8 cellular contexts compared by ENCODE assay signal in the genomic region with DNA sequence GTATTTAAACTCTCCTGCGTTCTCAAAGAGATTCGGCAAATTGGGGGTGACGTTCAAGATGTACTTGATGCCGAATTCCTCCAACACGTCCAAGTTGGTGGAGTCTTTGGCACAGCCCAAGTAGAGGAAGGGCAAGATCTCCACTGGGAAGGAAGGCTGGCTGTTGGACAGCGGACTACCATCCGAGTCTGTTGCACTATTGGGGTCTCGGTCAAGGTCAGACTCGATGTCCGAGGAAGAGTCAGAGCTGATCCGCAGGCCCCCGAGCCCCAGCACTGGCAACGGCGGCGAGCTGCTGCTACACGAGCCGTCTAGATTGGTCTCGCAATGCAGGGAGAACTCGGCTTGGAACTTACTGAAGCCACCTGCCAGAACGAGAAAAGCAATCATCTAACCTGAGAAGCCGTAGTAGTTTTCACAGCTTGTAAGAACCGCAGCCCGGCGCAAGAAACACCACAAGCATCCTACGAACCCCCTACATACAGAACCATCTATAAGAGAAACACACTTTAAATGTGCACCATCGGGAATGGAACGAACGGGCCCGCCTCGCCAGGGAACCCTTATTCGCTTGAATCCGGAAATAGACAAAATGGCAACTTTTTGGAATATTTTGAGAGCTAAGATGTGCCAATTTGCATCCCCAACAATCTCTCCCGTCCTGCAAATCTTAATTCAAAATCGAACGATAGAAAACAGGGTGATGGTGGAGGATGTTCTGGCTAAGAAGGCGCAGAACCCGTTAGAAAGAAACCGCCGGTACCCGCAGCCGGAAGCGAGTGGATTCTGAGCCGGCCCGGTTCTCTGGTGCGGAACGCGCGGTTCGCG. TPM values are rescaled to one million over a fixed set of nuclear protein-coding genes. Genes with fewer than 3 reads are reported as not detected.
A peak's percentile ranks its signal among the peaks of the same experiment; 100 is the strongest.
DNase-seq lines count a peak whose midpoint lies in the region; ATAC-seq and TF ChIP-seq lines count a peak whose summit lies in the region.

No MANE protein-coding gene starts in this region.

- H3K9me3 ChIP-seq in HUES48 (ENCODE audit: control insufficient read depth, insufficient read depth, low read length): no peaks in the 10 kb centered on the region

- peaks cover 62% of the 10 kb centered on the region for H3K4me1 Mint-ChIP-seq in activated T-helper 1 cell treated with anti-CD3 and anti-CD28 coated beads, Interleukin-12 subunit alpha, Interleukin-12 subunit beta, Interleukin-2, Interleukin-4 antibody, amounts not matched to agents 30 ng/mL and 10 ng/mL and 1 ng/mL, durations not matched to agents 14 hours and 24 hours and 36 hours (ENCODE audit: low read depth)

- POLR2A ChIA-PET in AG04449 (lab: Yijun Ruan, JAX): interaction anchor here (0.6 to 2.7 kb wide), 8 partner anchors 100 to 290 kb away, joined by 3 to 27 read pairs (median 4); no protein-coding TSS in a partner anchor

- H3K9ac ChIP-seq in HUES48 (ENCODE audit: low read depth, low read length): peak overlapping the region; percentile 74

- DNase-seq in AG04449 (ENCODE audit: low read depth, low spot score) (no peak), glomerular visceral epithelial cell (ENCODE audit: extremely low spot score) (peak; percentile 21), posterior vena cava (ENCODE audit: low spot score) (peak; percentile 84), HuH-7 (ENCODE audit: low spot score) (no peak)
- DNase-seq in activated T-helper 1 cell treated with anti-CD3 and anti-CD28 coated beads, Interleukin-12 subunit alpha, Interleukin-12 subunit beta, Interleukin-2, Interleukin-4 antibody, amounts not matched to agents 30 ng/mL and 10 ng/mL and 1 ng/mL, durations not matched to agents 14 hours and 24 hours and 36 hours (ENCODE audit: low spot score): peak; percentile 35

- peak overlapping the region; percentile 98 for H3K4me3 Mint-ChIP-seq in activated T-helper 1 cell treated with anti-CD3 and anti-CD28 coated beads, Interleukin-12 subunit alpha, Interleukin-12 subunit beta, Interleukin-2, Interleukin-4 antibody, amounts not matched to agents 30 ng/mL and 10 ng/mL and 1 ng/mL, durations not matched to agents 14 hours and 24 hours and 36 hours

- H3K9me3 Mint-ChIP-seq in activated T-helper 1 cell treated with anti-CD3 and anti-CD28 coated beads, Interleukin-12 subunit alpha, Interleukin-12 subunit beta, Interleukin-2, Interleukin-4 antibody, amounts not matched to agents 30 ng/mL and 10 ng/mL and 1 ng/mL, durations not matched to agents 14 hours and 24 hours and 36 hours: no peaks in the 10 kb centered on the region

- H3K27ac ChIP-seq in HUES48 (ENCODE audit: low read depth, low read length): peak overlapping the region; percentile 100

- peaks cover 14% of the 10 kb centered on the region for H3K36me3 ChIP-seq in HUES48 (ENCODE audit: control insufficient read depth, insufficient read depth, low read length)

- intact Hi-C loops in activated T-helper 1 cell treated with anti-CD3 and anti-CD28 coated beads, Interleukin-12 subunit alpha, Interleukin-12 subunit beta, Interleukin-2, Interleukin-4 antibody, amounts not matched to agents 30 ng/mL and 10 ng/mL and 1 ng/mL, durations not matched to agents 14 hours and 24 hours and 36 hours (cut with micrococcal nuclease): loop anchor here (5.0 kb wide), 1 partner anchor 511 kb away; no protein-coding TSS in a partner anchor
- intact Hi-C loops in posterior vena cava (cut with DNase I): loop anchor here (5.0 to 10.0 kb wide), 4 partner anchors 101 to 189 kb away; a partner anchor contains a TSS

- CTCF ChIA-PET in AG04449 (lab: Yijun Ruan, JAX): interaction anchor here (1.1 to 8.7 kb wide), 7 partner anchors 38 to 331 kb away, joined by 3 to 56 read pairs (median 4); no protein-coding TSS in a partner anchor

- no peaks in the 10 kb centered on the region for H3K27me3 Mint-ChIP-seq in activated T-helper 1 cell treated with anti-CD3 and anti-CD28 coated beads, Interleukin-12 subunit alpha, Interleukin-12 subunit beta, Interleukin-2, Interleukin-4 antibody, amounts not matched to agents 30 ng/mL and 10 ng/mL and 1 ng/mL, durations not matched to agents 14 hours and 24 hours and 36 hours (ENCODE audit: insufficient read depth)

- ATAC-seq in GM18517 (IDR thresholded peaks at IDR 0.05; ENCODE audit: unreplicated experiment) (no peak), GM19397 (IDR thresholded peaks at IDR 0.05; ENCODE audit: unreplicated experiment) (no peak)

- no peak for TF ChIP-seq CTCF in AG04449 (IDR thresholded peaks at IDR 0.05; ENCODE audit: insufficient read depth, low read length, missing control alignments)

- H3K27ac Mint-ChIP-seq in activated T-helper 1 cell treated with anti-CD3 and anti-CD28 coated beads, Interleukin-12 subunit alpha, Interleukin-12 subunit beta, Interleukin-2, Interleukin-4 antibody, amounts not matched to agents 30 ng/mL and 10 ng/mL and 1 ng/mL, durations not matched to agents 14 hours and 24 hours and 36 hours: peak overlapping the region; percentile 97

- H3K4me3 ChIP-seq in AG04449 (ENCODE audit: low read depth, low read length) (peak overlapping the region; percentile 88), HUES48 (ENCODE audit: low read depth, low read length) (peak overlapping the region; percentile 88)

- peaks cover 73% of the 10 kb centered on the region for H3K27me3 ChIP-seq in HUES48 (ENCODE audit: control insufficient read depth, insufficient read depth, low read length)

- peaks cover 47% of the 10 kb centered on the region for H3K36me3 Mint-ChIP-seq in activated T-helper 1 cell treated with anti-CD3 and anti-CD28 coated beads, Interleukin-12 subunit alpha, Interleukin-12 subunit beta, Interleukin-2, Interleukin-4 antibody, amounts not matched to agents 30 ng/mL and 10 ng/mL and 1 ng/mL, durations not matched to agents 14 hours and 24 hours and 36 hours (ENCODE audit: low read depth)

- peaks cover 64% of the 10 kb centered on the region for H3K4me1 ChIP-seq in HUES48 (ENCODE audit: control insufficient read depth, insufficient read depth, low read length)

RNA-seq across cellular contexts. Expression of a gene that starts 1.4 kb away (rescaled TPM):
- total RNA-seq in activated T-helper 1 cell treated with anti-CD3 and anti-CD28 coated beads, Interleukin-12 subunit alpha, Interleukin-12 subunit beta, Interleukin-2, Interleukin-4 antibody, amounts not matched to agents 30 ng/mL and 10 ng/mL and 1 ng/mL, durations not matched to agents 14 hours and 24 hours and 36 hours: 108 and 115 TPM in 2 replicates
- 10 to 100 TPM; 42.2 to 49.6 TPM for total RNA-seq in posterior vena cava

Comparison
In these comparisons a context has a peak if more than half of its experiments do, and no peak if none do; other contexts are left out.
1. DNase-seq: peak in activated T-helper 1 cell treated with anti-CD3 and anti-CD28 coated beads, Interleukin-12 subunit alpha, Interleukin-12 subunit beta, Interleukin-2, Interleukin-4 antibody, amounts not matched to agents 30 ng/mL and 10 ng/mL and 1 ng/mL, durations not matched to agents 14 hours and 24 hours and 36 hours (single experiment), glomerular visceral epithelial cell (single experiment) and posterior vena cava (single experiment); none in AG04449 (single experiment) and HuH-7 (single experiment).